In the genomic region with DNA sequence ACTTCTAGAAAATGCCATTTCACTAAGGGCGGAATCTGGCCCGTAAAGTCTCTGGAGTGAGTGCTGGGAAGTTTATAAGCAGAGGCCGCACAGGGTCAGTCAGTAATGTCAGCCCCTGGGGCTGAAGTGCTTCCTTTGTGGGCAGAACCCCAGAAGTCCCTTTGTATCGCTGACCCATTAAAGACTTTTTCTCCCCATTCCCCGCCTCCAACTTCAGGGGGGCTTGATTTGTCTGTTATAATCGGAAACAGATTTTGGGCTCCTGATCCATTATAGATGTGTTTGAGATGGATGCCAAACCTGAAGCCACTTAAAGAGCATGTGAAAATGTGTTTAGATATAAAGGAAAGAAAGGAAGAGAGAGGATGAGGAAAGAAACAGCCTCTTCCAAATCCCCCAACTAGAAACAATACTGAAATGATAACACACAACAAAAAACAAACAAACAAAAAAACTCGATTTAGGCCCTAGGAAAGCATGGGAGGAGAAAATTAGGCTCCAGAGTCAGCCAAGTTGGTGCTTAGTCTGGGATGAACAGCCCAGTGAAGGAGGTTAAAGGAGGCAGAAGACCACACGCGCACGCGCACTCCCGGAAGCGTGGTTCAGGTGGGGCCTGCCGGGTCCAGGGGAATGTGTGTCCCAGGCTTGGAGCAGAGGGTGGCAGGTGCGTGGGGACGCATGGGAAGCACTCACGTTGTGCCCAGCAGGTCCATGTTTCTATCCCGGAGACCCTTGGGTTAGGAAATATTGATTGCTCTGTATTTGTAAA, we compare ENCODE assay signal across 19 cellular contexts. TPM values are rescaled to one million over a fixed set of nuclear protein-coding genes. Genes with fewer than 3 reads are reported as not detected.
DNase-seq lines count a peak whose midpoint lies in the region; ATAC-seq and TF ChIP-seq lines count a peak whose summit lies in the region.
"Had no signal": no experiment of that assay in that cellular context is flagged by ENCODE, and none has a peak within 500 bp of the region (broad histone marks: within the 10 kb centered on the region; RNA-seq: fewer than 3 reads in every experiment).

No MANE protein-coding gene starts in this region.

- no peak overlapping the region for H3K27ac ChIP-seq in CD8-positive, alpha-beta memory T cell (ENCODE audit: low read depth, low read length)
- peak overlapping the region; percentile 71 for H3K27ac ChIP-seq in KOPT-K1 (ENCODE audit: low read depth, low read length, poor library complexity, severe bottlenecking)
- H3K27ac ChIP-seq: pancreas, spleen, stomach had no signal

- peaks cover 0 to 61% (median 5%) of the 10 kb centered on the region in 3 donors for H3K36me3 Mint-ChIP-seq in CD8-positive, alpha-beta memory T cell
- peaks cover 3% of the 10 kb centered on the region for H3K36me3 Mint-ChIP-seq in central memory CD8-positive, alpha-beta T cell (ENCODE audit: insufficient read depth)
- peaks cover 12% of the 10 kb centered on the region for H3K36me3 Mint-ChIP-seq in neural crest cell (ENCODE audit: low read depth)
- H3K36me3 Mint-ChIP-seq: IgD-negative memory B cell had no signal

- POLR2A ChIA-PET in CD8-positive, alpha-beta memory T cell (lab: Charles Lee), result no interaction called here

- no peaks in the 10 kb centered on the region for H3K9me3 Mint-ChIP-seq in CD8-positive, alpha-beta memory T cell
- H3K9me3 Mint-ChIP-seq in central memory CD8-positive, alpha-beta T cell, result no peaks in the 10 kb centered on the region
- no peaks in the 10 kb centered on the region for H3K9me3 Mint-ChIP-seq in neural crest cell
- H3K9me3 Mint-ChIP-seq: IgD-negative memory B cell had no signal

- peak overlapping the region in 5 of 8 donors; percentile 23 to 70 (median 52) for H3K27ac Mint-ChIP-seq in CD8-positive, alpha-beta memory T cell
- H3K27ac Mint-ChIP-seq in central memory CD8-positive, alpha-beta T cell (ENCODE audit: low read depth), result peak overlapping the region; percentile 30
- H3K27ac Mint-ChIP-seq in neural crest cell (ENCODE audit: unreplicated experiment), result peak overlapping the region; percentile 90

- DNase-seq in CD8-positive, alpha-beta memory T cell, result no peak
- no peak for DNase-seq in central memory CD8-positive, alpha-beta T cell (ENCODE audit: low spot score in 2 of 2)
- DNase-seq in neural crest cell (ENCODE audit: low read depth, low spot score) (no peak), hippocampal formation (lab: John Stamatoyannopoulos, UW) (no peak), UCSD-AML1 (lab: John Stamatoyannopoulos, UW; ENCODE audit: unreplicated experiment) (no peak)
- DNase-seq: activated naive CD4-positive, alpha-beta T cell; C1 segment of cervical spinal cord; central memory CD4-positive, alpha-beta T cell; mesendoderm; NCI-H1048; NCI-H226; pancreas; SIG-M5; spleen; stomach had no signal

- H3K36me3 ChIP-seq in CD8-positive, alpha-beta memory T cell (ENCODE audit: insufficient read depth, low read length), result no peaks in the 10 kb centered on the region
- peaks cover 81% of the 10 kb centered on the region for H3K36me3 ChIP-seq in KOPT-K1 (ENCODE audit: insufficient read depth, low read length)
- H3K36me3 ChIP-seq: pancreas had no signal

- no peaks in the 10 kb centered on the region for H3K27me3 ChIP-seq in CD8-positive, alpha-beta memory T cell (ENCODE audit: insufficient read depth, low read length, poor library complexity, severe bottlenecking)
- H3K27me3 ChIP-seq: pancreas, spleen, stomach had no signal

- no peak overlapping the region for H3K4me3 ChIP-seq in CD8-positive, alpha-beta memory T cell (ENCODE audit: low read length)
- H3K4me3 ChIP-seq: HAP-1, pancreas, spleen, stomach had no signal

- no peaks in the 10 kb centered on the region for H3K27me3 Mint-ChIP-seq in CD8-positive, alpha-beta memory T cell
- H3K27me3 Mint-ChIP-seq in central memory CD8-positive, alpha-beta T cell, result no peaks in the 10 kb centered on the region
- H3K27me3 Mint-ChIP-seq in neural crest cell (ENCODE audit: low read depth), result no peaks in the 10 kb centered on the region
- H3K27me3 Mint-ChIP-seq: IgD-negative memory B cell had no signal

- peaks cover 73 to 89% (median 86%) of the 10 kb centered on the region in 3 donors for H3K4me1 Mint-ChIP-seq in CD8-positive, alpha-beta memory T cell
- H3K4me1 Mint-ChIP-seq in central memory CD8-positive, alpha-beta T cell, result peaks cover 80% of the 10 kb centered on the region
- H3K4me1 Mint-ChIP-seq in neural crest cell, result peaks cover 90% of the 10 kb centered on the region

- peak overlapping the region in 3 of 7 donors; percentile 8 to 28 (median 10) for H3K4me3 Mint-ChIP-seq in CD8-positive, alpha-beta memory T cell
- H3K4me3 Mint-ChIP-seq in central memory CD8-positive, alpha-beta T cell, result no peak overlapping the region
- peak overlapping the region; percentile 5 for H3K4me3 Mint-ChIP-seq in neural crest cell
- H3K4me3 Mint-ChIP-seq: IgD-negative memory B cell had no signal

- TF ChIP-seq CTCF in neural crest cell (conservative IDR thresholded peaks at IDR 0.05), result no peak

- no peaks in the 10 kb centered on the region for H3K9me3 ChIP-seq in CD8-positive, alpha-beta memory T cell (ENCODE audit: low read length)
- H3K9me3 ChIP-seq in KOPT-K1 (ENCODE audit: insufficient read depth, low read length, poor library complexity, severe bottlenecking), result no peaks in the 10 kb centered on the region
- H3K9me3 ChIP-seq: HAP-1, pancreas, spleen, stomach had no signal

- H3K4me1 ChIP-seq in CD8-positive, alpha-beta memory T cell (ENCODE audit: insufficient read depth, low read length), result peaks cover 56% of the 10 kb centered on the region
- H3K4me1 ChIP-seq: pancreas had no signal

- CTCF ChIA-PET in CD8-positive, alpha-beta memory T cell (lab: Charles Lee), result no interaction called here

- no peak for ATAC-seq in central memory CD8-positive, alpha-beta T cell (replicated peaks; ENCODE audit: extremely low read depth, poor library complexity, severe bottlenecking)
- no peak for ATAC-seq in HG02938 (IDR thresholded peaks at IDR 0.05; ENCODE audit: unreplicated experiment)
- ATAC-seq: pancreas had no signal

RNA-seq across cellular contexts. Expression of gene MSI2, which starts 27.1 kb away (rescaled TPM):
- 10 to 100 TPM; 57.1 to 58.0 TPM for total RNA-seq in CD8-positive, alpha-beta memory T cell
- polyA plus RNA-seq in CD8-positive, alpha-beta memory T cell, result 2.3 TPM
- total RNA-seq in neural crest cell, result 140 and 150 TPM in 2 replicates

Comparison
In these comparisons a context has a peak if more than half of its experiments do, and no peak if none do; other contexts are left out.
1. H3K27ac Mint-ChIP-seq: peak in every context shown above with its lines; median percentile 90 in neural crest cell; 52 in CD8-positive, alpha-beta memory T cell; 30 in central memory CD8-positive, alpha-beta T cell.